ENCODE assay signal across 8 cellular contexts in genomic region chr1:16236091-16236494, GRCh38. TPM values are rescaled to one million over a fixed set of nuclear protein-coding genes. Genes with fewer than 3 reads are reported as not detected.
A peak's percentile ranks its signal among the peaks of the same experiment; 100 is the strongest.
DNase-seq lines count a peak whose midpoint lies in the region; ATAC-seq and TF ChIP-seq lines count a peak whose summit lies in the region.

No MANE protein-coding gene starts in this region.

- TF ChIP-seq CTCF in AG04450 (IDR thresholded peaks at IDR 0.05; ENCODE audit: low read depth, low read length) = peak; percentile 18; the same call in 1 of the 2 replicates
- TF ChIP-seq CTCF in esophagus squamous epithelium (IDR thresholded peaks at IDR 0.05) = peak in 3 of 6 experiments; percentile 48 to 64 (median 51)
- no peak for TF ChIP-seq CTCF in ovary (IDR thresholded peaks at IDR 0.05)

- POLR2A ChIA-PET in AG04450 (lab: Yijun Ruan, JAX) = no interaction called here

- TF ChIP-seq POLR2A in esophagus squamous epithelium (IDR thresholded peaks at IDR 0.05) (peak in 3 of 4 donors; percentile 10 to 35 (median 32)), ovary (IDR thresholded peaks at IDR 0.05) (no peak)

- intact Hi-C loops in esophagus squamous epithelium (cut with DNase I) = no loop called here
- intact Hi-C loops in ovary (cut with DNase I) = no loop called here

- CTCF ChIA-PET in AG04450 (lab: Charles Lee) = no interaction called here

- H3K9me3 ChIP-seq in AG04450 (ENCODE audit: control insufficient read depth, insufficient read depth, low read length) = peaks cover 6% of the 10 kb centered on the region; the same call in 1 of the 2 replicates
- H3K9me3 ChIP-seq in esophagus squamous epithelium = no peaks in the 10 kb centered on the region
- H3K9me3 ChIP-seq in ovary = no peaks in the 10 kb centered on the region

- no peak for TF ChIP-seq EP300 in ovary (IDR thresholded peaks at IDR 0.05)

- peak overlapping the region; percentile 77 for H3K4me3 ChIP-seq in AG04450 (ENCODE audit: low read depth, low read length)
- H3K4me3 ChIP-seq in esophagus squamous epithelium = peak overlapping the region in 3 of 4 donors; percentile 71 to 78 (median 71)
- peak overlapping the region; percentile 50 for H3K4me3 ChIP-seq in ovary

- H3K4me1 ChIP-seq in esophagus squamous epithelium = peaks cover 20 to 58% (median 23%) of the 10 kb centered on the region in 3 donors
- H3K4me1 ChIP-seq in ovary (ENCODE audit: insufficient read depth) = peaks cover 5% of the 10 kb centered on the region

- ATAC-seq in GM18511 (IDR thresholded peaks at IDR 0.05; ENCODE audit: unreplicated experiment) (peak; percentile 67), HG03045 (IDR thresholded peaks at IDR 0.05; ENCODE audit: unreplicated experiment) (peak; percentile 35)

- DNase-seq in AG04450 (ENCODE audit: low read depth, low spot score) (no peak), NCI-H2196 (lab: John Stamatoyannopoulos, UW; ENCODE audit: unreplicated experiment) (peak; percentile 72), esophagus squamous epithelium (lab: John Stamatoyannopoulos, UW) (no peak), ovary (peak in 1 of 5 donors; percentile 32), amniotic stem cell (lab: John Stamatoyannopoulos, UW) (no peak)
- peak; percentile 46 to 52 for DNase-seq in activated CD4-positive, alpha-beta T cell treated with anti-CD3 and anti-CD28 coated beads, Interleukin-2, amount 50 U/mL, for 4 hours

- H3K36me3 ChIP-seq in esophagus squamous epithelium (peaks cover 0 to 26% (median 0%) of the 10 kb centered on the region in 3 donors), ovary (no peaks in the 10 kb centered on the region)

- 31% methylated on average over 2 to 3 of the region's 5 CpGs for WGBS in esophagus squamous epithelium, 2 donors
- 23 to 37% (median 33%) methylated on average over 5 of the region's 5 CpGs for WGBS in ovary, 3 donors

- H3K27me3 ChIP-seq in AG04450 (ENCODE audit: control insufficient read depth, insufficient read depth, low read length) = no peaks in the 10 kb centered on the region
- H3K27me3 ChIP-seq in esophagus squamous epithelium = no peaks in the 10 kb centered on the region
- no peaks in the 10 kb centered on the region for H3K27me3 ChIP-seq in ovary

- H3K27ac ChIP-seq in AG04450 (ENCODE audit: low read depth, low read length) (no peak overlapping the region), esophagus squamous epithelium (peak overlapping the region; percentile 92 to 98 (median 96)), ovary (peak overlapping the region; percentile 68 to 74)

RNA-seq across cellular contexts. Expression of gene CPLANE2, which starts 0.9 kb away (rescaled TPM):
- polyA plus RNA-seq in AG04450 (2011; rRNA removed) (3.6 and 5.7 TPM in 2 replicates), ovary (1 to 10 TPM; 2.6 to 6.6 TPM)
- 8.2 and 11.6 TPM in 2 replicates for polyA minus RNA-seq in AG04450 (2011; rRNA and poly(A)+ RNA removed)
- total RNA-seq in esophagus squamous epithelium (1 to 10 TPM; 3.6 to 5.6 (median 3.9) TPM), ovary (10 to 100 TPM in 4 of 7 donors, 1 to 10 TPM in 3; 4.6 to 12.4 (median 10.5) TPM)

RNA-seq across cellular contexts. Expression of gene ARHGEF19, which starts 23.6 kb away (rescaled TPM):
- 6.7 and 9.5 TPM in 2 replicates for polyA plus RNA-seq in AG04450 (2011; rRNA removed)
- polyA minus RNA-seq in AG04450 (2011; rRNA and poly(A)+ RNA removed) = 4.5 and 4.6 TPM in 2 replicates
- 10 to 100 TPM; 15.8 to 27.1 (median 20.6) TPM for total RNA-seq in esophagus squamous epithelium
- 10 to 100 TPM in 5 of 7 donors, 1 to 10 TPM in 2; 6.0 to 30.4 (median 14.6) TPM for total RNA-seq in ovary
- 10 to 100 TPM in 1 of 2 donors, 1 to 10 TPM in 1; 2.3 to 15.5 TPM for polyA plus RNA-seq in ovary

Comparison
In these comparisons a context has a peak if more than half of its experiments do, and no peak if none do; other contexts are left out.
1. DNase-seq: peak in NCI-H2196 (single experiment) and activated CD4-positive, alpha-beta T cell treated with anti-CD3 and anti-CD28 coated beads, Interleukin-2, amount 50 U/mL, for 4 hours (2 of 2); none in AG04450 (single experiment), esophagus squamous epithelium (single experiment) and amniotic stem cell (single experiment).
2. Peak in every context shown above with its lines, with median percentiles within 50 percentile points of each other: H3K4me3 ChIP-seq.